Comparison of ENCODE assay signal across 2 cellular contexts in the genomic region with DNA sequence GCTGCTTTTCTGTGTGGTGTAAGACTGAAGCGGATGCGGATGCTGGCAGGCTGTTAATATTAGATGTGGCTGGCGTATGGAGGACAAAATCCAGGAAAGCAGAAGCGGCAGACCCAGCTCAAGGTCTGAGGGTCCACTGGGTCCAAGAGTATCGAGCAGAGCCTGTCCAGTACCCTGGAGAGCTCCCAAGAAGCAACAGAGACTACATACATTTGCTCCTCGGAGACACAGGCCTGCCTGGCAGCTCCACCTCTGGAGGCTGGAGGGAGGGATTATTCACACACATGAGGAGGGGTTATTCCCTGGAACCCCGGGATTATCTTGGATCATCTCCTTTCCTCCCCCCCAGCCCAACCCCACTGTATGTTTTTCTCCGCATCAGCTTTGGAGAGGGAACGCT.
TF ChIP-seq lines count a peak whose summit lies in the region.

No MANE protein-coding gene starts in this region.

TF ChIP-seq in IMR-90, 13 proteins besides CTCF, POLR2A, EP300 and RAD21:
- TF ChIP-seq MAZ (IDR thresholded peaks at IDR 0.05; ENCODE audit: borderline replicate concordance, low read depth, low read length) (no peak), RCOR1 (IDR thresholded peaks at IDR 0.05; ENCODE audit: insufficient replicate concordance, low read length) (no peak), CEBPB (IDR thresholded peaks at IDR 0.05; ENCODE audit: low read depth, low read length) (no peak), NFE2L2 (IDR thresholded peaks at IDR 0.05; ENCODE audit: low read depth, low read length) (no peak), SMC3 (IDR thresholded peaks at IDR 0.05; ENCODE audit: low read depth, low read length) (no peak), RFX5 (IDR thresholded peaks at IDR 0.05; ENCODE audit: low read depth, low read length) (no peak), MAFK (IDR thresholded peaks at IDR 0.05; ENCODE audit: low read depth, low read length) (no peak), CHD1 (IDR thresholded peaks at IDR 0.05; ENCODE audit: low read depth, low read length) (no peak), BHLHE40 (IDR thresholded peaks at IDR 0.05; ENCODE audit: low read depth, low read length) (no peak), MXI1 (IDR thresholded peaks at IDR 0.05; ENCODE audit: borderline replicate concordance, low read depth, low read length) (no peak), FOS (IDR thresholded peaks at IDR 0.05; ENCODE audit: low read depth, low read length) (no peak)
- TF ChIP-seq, protein P1, sequence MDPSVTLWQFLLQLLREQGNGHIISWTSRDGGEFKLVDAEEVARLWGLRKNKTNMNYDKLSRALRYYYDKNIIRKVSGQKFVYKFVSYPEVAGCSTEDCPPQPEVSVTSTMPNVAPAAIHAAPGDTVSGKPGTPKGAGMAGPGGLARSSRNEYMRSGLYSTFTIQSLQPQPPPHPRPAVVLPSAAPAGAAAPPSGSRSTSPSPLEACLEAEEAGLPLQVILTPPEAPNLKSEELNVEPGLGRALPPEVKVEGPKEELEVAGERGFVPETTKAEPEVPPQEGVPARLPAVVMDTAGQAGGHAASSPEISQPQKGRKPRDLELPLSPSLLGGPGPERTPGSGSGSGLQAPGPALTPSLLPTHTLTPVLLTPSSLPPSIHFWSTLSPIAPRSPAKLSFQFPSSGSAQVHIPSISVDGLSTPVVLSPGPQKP (IDR thresholded peaks at IDR 0.05; ENCODE audit: borderline replicate concordance, low read depth, low read length) = no peak
- TF ChIP-seq, protein P2, sequence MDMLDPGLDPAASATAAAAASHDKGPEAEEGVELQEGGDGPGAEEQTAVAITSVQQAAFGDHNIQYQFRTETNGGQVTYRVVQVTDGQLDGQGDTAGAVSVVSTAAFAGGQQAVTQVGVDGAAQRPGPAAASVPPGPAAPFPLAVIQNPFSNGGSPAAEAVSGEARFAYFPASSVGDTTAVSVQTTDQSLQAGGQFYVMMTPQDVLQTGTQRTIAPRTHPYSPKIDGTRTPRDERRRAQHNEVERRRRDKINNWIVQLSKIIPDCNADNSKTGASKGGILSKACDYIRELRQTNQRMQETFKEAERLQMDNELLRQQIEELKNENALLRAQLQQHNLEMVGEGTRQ (IDR thresholded peaks at IDR 0.05; ENCODE audit: low read depth, low read length) = no peak

TF ChIP-seq in K562, 482 proteins besides CTCF, POLR2A, EP300 and RAD21:
- TF ChIP-seq, protein P3, sequence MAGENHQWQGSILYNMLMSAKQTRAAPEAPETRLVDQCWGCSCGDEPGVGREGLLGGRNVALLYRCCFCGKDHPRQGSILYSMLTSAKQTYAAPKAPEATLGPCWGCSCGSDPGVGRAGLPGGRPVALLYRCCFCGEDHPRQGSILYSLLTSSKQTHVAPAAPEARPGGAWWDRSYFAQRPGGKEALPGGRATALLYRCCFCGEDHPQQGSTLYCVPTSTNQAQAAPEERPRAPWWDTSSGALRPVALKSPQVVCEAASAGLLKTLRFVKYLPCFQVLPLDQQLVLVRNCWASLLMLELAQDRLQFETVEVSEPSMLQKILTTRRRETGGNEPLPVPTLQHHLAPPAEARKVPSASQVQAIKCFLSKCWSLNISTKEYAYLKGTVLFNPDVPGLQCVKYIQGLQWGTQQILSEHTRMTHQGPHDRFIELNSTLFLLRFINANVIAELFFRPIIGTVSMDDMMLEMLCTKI (IDR thresholded peaks at IDR 0.05; ENCODE audit: partially characterized antibody) = no peak
- TF ChIP-seq, protein P4, sequence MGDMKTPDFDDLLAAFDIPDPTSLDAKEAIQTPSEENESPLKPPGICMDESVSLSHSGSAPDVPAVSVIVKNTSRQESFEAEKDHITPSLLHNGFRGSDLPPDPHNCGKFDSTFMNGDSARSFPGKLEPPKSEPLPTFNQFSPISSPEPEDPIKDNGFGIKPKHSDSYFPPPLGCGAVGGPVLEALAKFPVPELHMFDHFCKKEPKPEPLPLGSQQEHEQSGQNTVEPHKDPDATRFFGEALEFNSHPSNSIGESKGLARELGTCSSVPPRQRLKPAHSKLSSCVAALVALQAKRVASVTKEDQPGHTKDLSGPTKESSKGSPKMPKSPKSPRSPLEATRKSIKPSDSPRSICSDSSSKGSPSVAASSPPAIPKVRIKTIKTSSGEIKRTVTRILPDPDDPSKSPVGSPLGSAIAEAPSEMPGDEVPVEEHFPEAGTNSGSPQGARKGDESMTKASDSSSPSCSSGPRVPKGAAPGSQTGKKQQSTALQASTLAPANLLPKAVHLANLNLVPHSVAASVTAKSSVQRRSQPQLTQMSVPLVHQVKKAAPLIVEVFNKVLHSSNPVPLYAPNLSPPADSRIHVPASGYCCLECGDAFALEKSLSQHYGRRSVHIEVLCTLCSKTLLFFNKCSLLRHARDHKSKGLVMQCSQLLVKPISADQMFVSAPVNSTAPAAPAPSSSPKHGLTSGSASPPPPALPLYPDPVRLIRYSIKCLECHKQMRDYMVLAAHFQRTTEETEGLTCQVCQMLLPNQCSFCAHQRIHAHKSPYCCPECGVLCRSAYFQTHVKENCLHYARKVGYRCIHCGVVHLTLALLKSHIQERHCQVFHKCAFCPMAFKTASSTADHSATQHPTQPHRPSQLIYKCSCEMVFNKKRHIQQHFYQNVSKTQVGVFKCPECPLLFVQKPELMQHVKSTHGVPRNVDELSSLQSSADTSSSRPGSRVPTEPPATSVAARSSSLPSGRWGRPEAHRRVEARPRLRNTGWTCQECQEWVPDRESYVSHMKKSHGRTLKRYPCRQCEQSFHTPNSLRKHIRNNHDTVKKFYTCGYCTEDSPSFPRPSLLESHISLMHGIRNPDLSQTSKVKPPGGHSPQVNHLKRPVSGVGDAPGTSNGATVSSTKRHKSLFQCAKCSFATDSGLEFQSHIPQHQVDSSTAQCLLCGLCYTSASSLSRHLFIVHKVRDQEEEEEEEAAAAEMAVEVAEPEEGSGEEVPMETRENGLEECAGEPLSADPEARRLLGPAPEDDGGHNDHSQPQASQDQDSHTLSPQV (IDR thresholded peaks at IDR 0.05) = no peak
- TF ChIP-seq, protein P5, sequence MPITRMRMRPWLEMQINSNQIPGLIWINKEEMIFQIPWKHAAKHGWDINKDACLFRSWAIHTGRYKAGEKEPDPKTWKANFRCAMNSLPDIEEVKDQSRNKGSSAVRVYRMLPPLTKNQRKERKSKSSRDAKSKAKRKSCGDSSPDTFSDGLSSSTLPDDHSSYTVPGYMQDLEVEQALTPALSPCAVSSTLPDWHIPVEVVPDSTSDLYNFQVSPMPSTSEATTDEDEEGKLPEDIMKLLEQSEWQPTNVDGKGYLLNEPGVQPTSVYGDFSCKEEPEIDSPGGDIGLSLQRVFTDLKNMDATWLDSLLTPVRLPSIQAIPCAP (CRISPR knock-in tag; IDR thresholded peaks at IDR 0.05; ENCODE audit: borderline replicate concordance) = no peak
- TF ChIP-seq EHMT2 (IDR thresholded peaks at IDR 0.05) (peak; percentile 80), BHLHE40 (IDR thresholded peaks at IDR 0.05; ENCODE audit: low read length) (no peak), RCOR1 (IDR thresholded peaks at IDR 0.05; ENCODE audit: borderline replicate concordance in 1 of 2, low read depth in 2 of 2, low read length in 2 of 2) (no peak), JUNB (CRISPR knock-in tag; conservative IDR thresholded peaks at IDR 0.05) (no peak), SIN3B (IDR thresholded peaks at IDR 0.05; ENCODE audit: low read depth) (no peak), MEIS2 (IDR thresholded peaks at IDR 0.05; ENCODE audit: partially characterized antibody) (no peak), MIER1 (IDR thresholded peaks at IDR 0.05; ENCODE audit: low read depth) (peak; percentile 84), ZFX (CRISPR knock-in tag; IDR thresholded peaks at IDR 0.05) (no peak), MTA3 (IDR thresholded peaks at IDR 0.05; ENCODE audit: borderline replicate concordance) (no peak), ZZZ3 (IDR thresholded peaks at IDR 0.05) (no peak), RBM17 (IDR thresholded peaks at IDR 0.05; ENCODE audit: borderline replicate concordance, low read depth, low read length) (no peak)
- TF ChIP-seq, protein P1 (CRISPR knock-in tag; IDR thresholded peaks at IDR 0.05) = no peak
- TF ChIP-seq, protein P6, sequence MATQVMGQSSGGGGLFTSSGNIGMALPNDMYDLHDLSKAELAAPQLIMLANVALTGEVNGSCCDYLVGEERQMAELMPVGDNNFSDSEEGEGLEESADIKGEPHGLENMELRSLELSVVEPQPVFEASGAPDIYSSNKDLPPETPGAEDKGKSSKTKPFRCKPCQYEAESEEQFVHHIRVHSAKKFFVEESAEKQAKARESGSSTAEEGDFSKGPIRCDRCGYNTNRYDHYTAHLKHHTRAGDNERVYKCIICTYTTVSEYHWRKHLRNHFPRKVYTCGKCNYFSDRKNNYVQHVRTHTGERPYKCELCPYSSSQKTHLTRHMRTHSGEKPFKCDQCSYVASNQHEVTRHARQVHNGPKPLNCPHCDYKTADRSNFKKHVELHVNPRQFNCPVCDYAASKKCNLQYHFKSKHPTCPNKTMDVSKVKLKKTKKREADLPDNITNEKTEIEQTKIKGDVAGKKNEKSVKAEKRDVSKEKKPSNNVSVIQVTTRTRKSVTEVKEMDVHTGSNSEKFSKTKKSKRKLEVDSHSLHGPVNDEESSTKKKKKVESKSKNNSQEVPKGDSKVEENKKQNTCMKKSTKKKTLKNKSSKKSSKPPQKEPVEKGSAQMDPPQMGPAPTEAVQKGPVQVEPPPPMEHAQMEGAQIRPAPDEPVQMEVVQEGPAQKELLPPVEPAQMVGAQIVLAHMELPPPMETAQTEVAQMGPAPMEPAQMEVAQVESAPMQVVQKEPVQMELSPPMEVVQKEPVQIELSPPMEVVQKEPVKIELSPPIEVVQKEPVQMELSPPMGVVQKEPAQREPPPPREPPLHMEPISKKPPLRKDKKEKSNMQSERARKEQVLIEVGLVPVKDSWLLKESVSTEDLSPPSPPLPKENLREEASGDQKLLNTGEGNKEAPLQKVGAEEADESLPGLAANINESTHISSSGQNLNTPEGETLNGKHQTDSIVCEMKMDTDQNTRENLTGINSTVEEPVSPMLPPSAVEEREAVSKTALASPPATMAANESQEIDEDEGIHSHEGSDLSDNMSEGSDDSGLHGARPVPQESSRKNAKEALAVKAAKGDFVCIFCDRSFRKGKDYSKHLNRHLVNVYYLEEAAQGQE (CRISPR knock-in tag; IDR thresholded peaks at IDR 0.05; ENCODE audit: low read depth) = peak; percentile 91
